In genomic region chr2:167292430-167293171, GRCh38 we compare ENCODE assay signal across 8 cellular contexts. TPM values are rescaled to one million over a fixed set of nuclear protein-coding genes. Genes with fewer than 3 reads are reported as not detected.
DNase-seq lines count a peak whose midpoint lies in the region; ATAC-seq and TF ChIP-seq lines count a peak whose summit lies in the region.

Gene B3GALT1 (plus strand): TSS chr2:167293001.

- peak; percentile 100 for ATAC-seq in GM19452 (IDR thresholded peaks at IDR 0.05; ENCODE audit: unreplicated experiment)
- ATAC-seq in HG03520 (IDR thresholded peaks at IDR 0.05; ENCODE audit: unreplicated experiment) = peak; percentile 99

- DNase-seq in COLO829 (ENCODE audit: low spot score) (peak; percentile 76), NCI-H524 treated with DMSO at 0.1 percent for 48 hours (lab: John Stamatoyannopoulos, UW) (peak; percentile 67), epithelial cell of esophagus (ENCODE audit: low read depth) (peak; percentile 93), mesenteric fat pad (ENCODE audit: low spot score) (peak; percentile 94)
- DNase-seq in activated CD8-positive, alpha-beta memory T cell treated with anti-CD3 and anti-CD28 coated beads, Interleukin-2, amount 50 U/mL, for 48 hours = peak; percentile 83
- DNase-seq in stimulated activated CD8-positive, alpha-beta memory T cell treated with anti-CD3 and anti-CD28 coated beads, Interleukin-7, amount 100 ng/mL, for 24 hours (ENCODE audit: low read depth) = peak; percentile 31

- TF ChIP-seq CTCF in epithelial cell of esophagus (IDR thresholded peaks at IDR 0.05; ENCODE audit: insufficient read depth, low read depth, low read length, missing control alignments) = peak; percentile 28

- H3K4me3 ChIP-seq in epithelial cell of esophagus (ENCODE audit: low read length) = peak within 1 kb of the TSS; percentile 62

RNA-seq across cellular contexts. Expression of gene B3GALT1, which starts in this region (rescaled TPM):
- 0.22 TPM for total RNA-seq in mesenteric fat pad

Comparison
In these comparisons a context has a peak if more than half of its experiments do, and no peak if none do; other contexts are left out.
1. Peak in every context shown above with its lines: DNase-seq, ATAC-seq and H3K4me3 ChIP-seq.
2. Peak in DNase-seq in mesenteric fat pad; RNA of the gene not detected or under 1 TPM.
3. DNase-seq: peak in every context shown above with its lines; median percentile 94 in mesenteric fat pad; 93 in epithelial cell of esophagus; 83 in activated CD8-positive, alpha-beta memory T cell treated with anti-CD3 and anti-CD28 coated beads, Interleukin-2, amount 50 U/mL, for 48 hours; 76 in COLO829; 67 in NCI-H524 treated with DMSO at 0.1 percent for 48 hours; 31 in stimulated activated CD8-positive, alpha-beta memory T cell treated with anti-CD3 and anti-CD28 coated beads, Interleukin-7, amount 100 ng/mL, for 24 hours.